In the genomic region with DNA sequence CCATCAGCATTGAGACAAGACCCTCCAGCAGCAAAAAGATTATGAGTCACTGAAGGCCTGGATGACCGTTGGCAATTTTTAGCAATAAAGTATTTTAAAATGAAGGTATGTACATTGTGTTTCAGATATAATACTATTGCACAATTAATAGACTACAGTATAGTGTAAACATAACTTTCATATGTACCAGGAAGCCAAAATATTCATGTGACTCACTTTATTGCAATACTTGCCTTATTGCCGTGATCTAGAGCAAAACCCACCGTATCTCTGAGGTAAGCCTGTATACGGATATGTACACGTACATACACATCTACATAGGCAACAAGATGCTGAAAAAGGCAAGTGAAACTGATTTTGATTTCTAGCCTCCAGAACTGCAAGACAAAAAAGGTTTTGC, we compare ENCODE assay signal across 19 cellular contexts.
"Had no signal": no experiment of that assay in that cellular context is flagged by ENCODE, and none has a peak within 500 bp of the region (broad histone marks: within the 10 kb centered on the region; RNA-seq: fewer than 3 reads in every experiment).

No MANE protein-coding gene starts in this region.

- H3K36me3 Mint-ChIP-seq: memory B cell had no signal

- DNase-seq: dermis blood vessel endothelial cell; dorsolateral prefrontal cortex; effector CD4-positive, alpha-beta T cell; effector memory CD4-positive, alpha-beta T cell; foreskin fibroblast; foreskin melanocyte; gastrocnemius medialis; glutamatergic neuron; head of caudate nucleus; heart right ventricle; hippocampal formation; left cardiac atrium; left lung; left ventricle myocardium superior; lower lobe of right lung; midbrain had no signal

- H3K4me1 ChIP-seq: esophagus muscularis mucosa, gastrocnemius medialis, lower lobe of right lung had no signal

- H3K27me3 ChIP-seq: dorsolateral prefrontal cortex, esophagus muscularis mucosa, gastrocnemius medialis, heart right ventricle, left lung had no signal

- H3K4me1 Mint-ChIP-seq: memory B cell had no signal

- H3K27ac Mint-ChIP-seq: memory B cell had no signal

- H3K4me3 ChIP-seq: coronary artery, dorsolateral prefrontal cortex, esophagus muscularis mucosa, gastrocnemius medialis, heart right ventricle, left lung, lower lobe of right lung had no signal

- H3K4me3 Mint-ChIP-seq: memory B cell had no signal

- H3K9me3 Mint-ChIP-seq: memory B cell had no signal

- H3K27ac ChIP-seq: coronary artery, dorsolateral prefrontal cortex, esophagus muscularis mucosa, gastrocnemius medialis, heart right ventricle, left lung, lower lobe of right lung had no signal

- H3K9me3 ChIP-seq: esophagus muscularis mucosa, gastrocnemius medialis, heart right ventricle, left lung, lower lobe of right lung had no signal

- H3K36me3 ChIP-seq: esophagus muscularis mucosa, gastrocnemius medialis, heart right ventricle, left lung, lower lobe of right lung had no signal
